ENCODE assay signal across 8 cellular contexts in the genomic region with DNA sequence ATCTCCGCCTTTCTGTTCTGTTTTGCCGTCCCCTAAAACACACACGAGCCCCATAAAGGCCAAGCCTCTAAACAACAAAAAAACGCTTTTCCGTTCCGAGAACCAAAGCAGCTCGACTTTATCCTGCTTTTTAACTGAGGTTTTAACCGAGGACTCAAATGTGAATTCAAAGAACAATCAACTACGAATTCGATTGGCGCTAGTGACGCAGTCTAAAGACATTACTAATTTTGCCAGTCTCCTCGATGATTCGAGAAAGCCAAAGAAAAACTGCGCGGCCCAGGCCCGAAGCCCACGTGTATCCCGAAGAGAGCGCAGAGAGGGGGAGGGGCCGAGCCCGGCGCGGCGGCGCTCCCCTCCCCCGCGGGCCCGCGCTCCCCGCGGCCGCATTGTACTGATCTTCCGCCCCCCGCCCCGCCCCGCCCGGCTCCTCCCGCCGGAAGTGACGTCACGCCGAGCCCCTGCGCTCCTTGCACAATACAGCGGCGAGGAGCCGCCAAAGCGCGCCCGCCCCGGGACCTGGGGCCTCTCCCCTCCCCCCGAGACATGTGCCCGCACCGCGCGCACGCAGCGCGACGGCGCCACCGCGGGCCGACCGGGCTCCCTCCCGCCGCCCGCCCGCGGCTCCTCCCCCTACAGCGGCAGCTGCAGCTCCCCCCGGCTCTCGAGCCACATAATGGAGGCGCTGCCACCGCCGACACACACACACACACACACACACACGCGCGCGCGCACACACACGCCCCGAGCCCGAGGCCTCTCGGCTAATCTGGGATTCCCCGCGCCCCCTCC. TPM values are rescaled to one million over a fixed set of nuclear protein-coding genes. Genes with fewer than 3 reads are reported as not detected.
A peak's percentile ranks its signal among the peaks of the same experiment; 100 is the strongest.
DNase-seq lines count a peak whose midpoint lies in the region; ATAC-seq and TF ChIP-seq lines count a peak whose summit lies in the region.

No MANE protein-coding gene starts in this region.

- peak; percentile 59 for ATAC-seq in GM21786 (IDR thresholded peaks at IDR 0.05; ENCODE audit: unreplicated experiment)
- peak; percentile 80 to 87 for ATAC-seq in natural killer cell treated with Interleukin-12 subunit alpha and Interleukin-12 subunit beta and Interleukin-15 and Interleukin-18, amount 100 ng/mL, for 72 hours

- peak overlapping the region; percentile 97 for H3K4me3 ChIP-seq in fibroblast of mammary gland (ENCODE audit: control insufficient read depth, low read depth, low read length)

- H3K9me3 ChIP-seq in KOPT-K1 (ENCODE audit: insufficient read depth, low read length, poor library complexity, severe bottlenecking), result no peaks in the 10 kb centered on the region

- peak overlapping the region; percentile 98 for H3K27ac Mint-ChIP-seq in activated T-helper 2 cell treated with anti-CD3 and anti-CD28 coated beads, Interferon-gamma antibody, Interleukin-2, Interleukin-4, amounts not matched to agents 10 μg/mL and 5 μg/mL and 100 μg/mL, durations not matched to agents 14 hours and 24 hours and 36 hours
- peak overlapping the region; percentile 94 to 96 for H3K27ac Mint-ChIP-seq in natural killer cell treated with Interleukin-12 subunit alpha and Interleukin-12 subunit beta and Interleukin-15 and Interleukin-18, amount 100 ng/mL, for 72 hours

- DNase-seq in DMS79 (lab: John Stamatoyannopoulos, UW) (peak; percentile 86), RKO (ENCODE audit: low spot score) (peak; percentile 94), fibroblast of mammary gland (ENCODE audit: low read depth) (peak; percentile 88)
- DNase-seq in activated T-helper 2 cell treated with anti-CD3 and anti-CD28 coated beads, Interferon-gamma antibody, Interleukin-2, Interleukin-4, amounts not matched to agents 10 μg/mL and 5 μg/mL and 100 μg/mL, durations not matched to agents 14 hours and 24 hours and 36 hours (ENCODE audit: low spot score), result peak; percentile 89
- peak; percentile 96 for DNase-seq in natural killer cell treated with Interleukin-12 subunit alpha and Interleukin-12 subunit beta and Interleukin-15 and Interleukin-18, amount 100 ng/mL, for 72 hours (ENCODE audit: low spot score)
- peak; percentile 96 to 99 (median 98) for DNase-seq in stimulated activated naive CD4-positive, alpha-beta T cell (lab: John Stamatoyannopoulos, UW)

- peaks cover 55% of the 10 kb centered on the region for H3K36me3 ChIP-seq in KOPT-K1 (ENCODE audit: insufficient read depth, low read length)

- H3K36me3 Mint-ChIP-seq in activated T-helper 2 cell treated with anti-CD3 and anti-CD28 coated beads, Interferon-gamma antibody, Interleukin-2, Interleukin-4, amounts not matched to agents 10 μg/mL and 5 μg/mL and 100 μg/mL, durations not matched to agents 14 hours and 24 hours and 36 hours (ENCODE audit: low read depth), result peaks cover 57% of the 10 kb centered on the region
- peaks cover 53% of the 10 kb centered on the region for H3K36me3 Mint-ChIP-seq in natural killer cell treated with Interleukin-12 subunit alpha and Interleukin-12 subunit beta and Interleukin-15 and Interleukin-18, amount 100 ng/mL, for 72 hours

- no peaks in the 10 kb centered on the region for H3K27me3 Mint-ChIP-seq in activated T-helper 2 cell treated with anti-CD3 and anti-CD28 coated beads, Interferon-gamma antibody, Interleukin-2, Interleukin-4, amounts not matched to agents 10 μg/mL and 5 μg/mL and 100 μg/mL, durations not matched to agents 14 hours and 24 hours and 36 hours (ENCODE audit: low read depth)
- H3K27me3 Mint-ChIP-seq in natural killer cell treated with Interleukin-12 subunit alpha and Interleukin-12 subunit beta and Interleukin-15 and Interleukin-18, amount 100 ng/mL, for 72 hours, result no peaks in the 10 kb centered on the region

- H3K27ac ChIP-seq in KOPT-K1 (ENCODE audit: low read depth, low read length, poor library complexity, severe bottlenecking), result peak overlapping the region; percentile 99

- H3K4me3 Mint-ChIP-seq in activated T-helper 2 cell treated with anti-CD3 and anti-CD28 coated beads, Interferon-gamma antibody, Interleukin-2, Interleukin-4, amounts not matched to agents 10 μg/mL and 5 μg/mL and 100 μg/mL, durations not matched to agents 14 hours and 24 hours and 36 hours (ENCODE audit: low read depth), result peak overlapping the region; percentile 99
- H3K4me3 Mint-ChIP-seq in natural killer cell treated with Interleukin-12 subunit alpha and Interleukin-12 subunit beta and Interleukin-15 and Interleukin-18, amount 100 ng/mL, for 72 hours, result peak overlapping the region; percentile 98

- no peak for TF ChIP-seq CTCF in fibroblast of mammary gland (conservative IDR thresholded peaks at IDR 0.05; ENCODE audit: control insufficient read depth, insufficient read depth, low read depth, low read length)

- intact Hi-C loops in activated T-helper 2 cell treated with anti-CD3 and anti-CD28 coated beads, Interferon-gamma antibody, Interleukin-2, Interleukin-4, amounts not matched to agents 10 μg/mL and 5 μg/mL and 100 μg/mL, durations not matched to agents 14 hours and 24 hours and 36 hours (cut with micrococcal nuclease), result loop anchor here (1.0 to 10.0 kb wide), 8 partner anchors 12 to 1702 kb away; partner anchors contain the start of genes CEP170, CNST, SDCCAG8 and TFB2M

- H3K9me3 Mint-ChIP-seq in activated T-helper 2 cell treated with anti-CD3 and anti-CD28 coated beads, Interferon-gamma antibody, Interleukin-2, Interleukin-4, amounts not matched to agents 10 μg/mL and 5 μg/mL and 100 μg/mL, durations not matched to agents 14 hours and 24 hours and 36 hours, result no peaks in the 10 kb centered on the region
- no peaks in the 10 kb centered on the region for H3K9me3 Mint-ChIP-seq in natural killer cell treated with Interleukin-12 subunit alpha and Interleukin-12 subunit beta and Interleukin-15 and Interleukin-18, amount 100 ng/mL, for 72 hours

- peaks cover 48% of the 10 kb centered on the region for H3K4me1 Mint-ChIP-seq in activated T-helper 2 cell treated with anti-CD3 and anti-CD28 coated beads, Interferon-gamma antibody, Interleukin-2, Interleukin-4, amounts not matched to agents 10 μg/mL and 5 μg/mL and 100 μg/mL, durations not matched to agents 14 hours and 24 hours and 36 hours (ENCODE audit: low read depth)
- peaks cover 45 to 62% of the 10 kb centered on the region in 2 donors for H3K4me1 Mint-ChIP-seq in natural killer cell treated with Interleukin-12 subunit alpha and Interleukin-12 subunit beta and Interleukin-15 and Interleukin-18, amount 100 ng/mL, for 72 hours (ENCODE audit: low read depth in 2 of 2)

RNA-seq across cellular contexts. Expression of gene HNRNPU, which starts 1.4 kb away (rescaled TPM):
- 569 and 589 TPM in 2 replicates for total RNA-seq in activated T-helper 2 cell treated with anti-CD3 and anti-CD28 coated beads, Interferon-gamma antibody, Interleukin-2, Interleukin-4, amounts not matched to agents 10 μg/mL and 5 μg/mL and 100 μg/mL, durations not matched to agents 14 hours and 24 hours and 36 hours
- total RNA-seq in natural killer cell treated with Interleukin-12 subunit alpha and Interleukin-12 subunit beta and Interleukin-15 and Interleukin-18, amount 100 ng/mL, for 72 hours, result 100 to 1,000 TPM; 403 to 475 TPM

RNA-seq across cellular contexts. Expression of gene COX20, which starts 27.4 kb away (rescaled TPM):
- total RNA-seq in activated T-helper 2 cell treated with anti-CD3 and anti-CD28 coated beads, Interferon-gamma antibody, Interleukin-2, Interleukin-4, amounts not matched to agents 10 μg/mL and 5 μg/mL and 100 μg/mL, durations not matched to agents 14 hours and 24 hours and 36 hours, result 27.1 and 33.2 TPM in 2 replicates
- total RNA-seq in natural killer cell treated with Interleukin-12 subunit alpha and Interleukin-12 subunit beta and Interleukin-15 and Interleukin-18, amount 100 ng/mL, for 72 hours, result 10 to 100 TPM; 21.3 to 31.4 TPM

Comparison
In these comparisons a context has a peak if more than half of its experiments do, and no peak if none do; other contexts are left out.
1. Peak in every context shown above with its lines: DNase-seq, ATAC-seq, H3K4me3 ChIP-seq and H3K27ac ChIP-seq.